10 cellular contexts compared by ENCODE assay signal in the genomic region with DNA sequence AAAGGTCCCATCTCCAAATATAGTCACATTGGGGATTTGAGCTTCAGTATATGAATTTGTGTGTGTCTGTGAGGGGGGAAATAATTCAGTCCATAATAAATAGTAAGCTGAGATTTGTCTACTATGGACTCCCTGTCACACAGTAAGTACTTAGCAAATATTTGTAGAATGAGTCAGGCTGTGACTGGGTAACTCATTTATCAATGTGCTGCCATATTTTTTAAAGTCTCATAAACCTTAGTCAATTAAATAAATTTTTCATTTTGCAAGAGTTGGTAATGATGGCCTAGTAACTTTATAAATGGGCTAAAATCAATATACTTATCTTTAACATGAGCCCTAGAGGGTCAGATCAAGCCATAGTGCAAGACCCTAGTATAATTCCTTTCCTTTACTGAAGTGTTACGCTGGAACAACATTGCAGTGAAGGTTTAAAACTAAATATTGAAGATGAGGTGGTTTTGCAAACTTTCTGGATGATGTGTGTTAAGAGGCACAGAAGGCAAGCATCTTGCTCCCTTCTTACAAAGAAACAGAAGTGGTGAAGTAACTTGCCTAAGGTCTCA.
DNase-seq lines count a peak whose midpoint lies in the region; ATAC-seq and TF ChIP-seq lines count a peak whose summit lies in the region.
"Had no signal": no experiment of that assay in that cellular context is flagged by ENCODE, and none has a peak within 500 bp of the region (broad histone marks: within the 10 kb centered on the region; RNA-seq: fewer than 3 reads in every experiment).

No MANE protein-coding gene starts in this region.

- CTCF ChIA-PET in Calu3 (lab: Charles Lee): no interaction called here

- no peak for ATAC-seq in natural killer cell treated with Interleukin-12 subunit alpha and Interleukin-12 subunit beta and Interleukin-15 and Interleukin-18, amount 100 ng/mL, for 72 hours
- ATAC-seq in GM18858 (IDR thresholded peaks at IDR 0.05; ENCODE audit: unreplicated experiment): no peak
- ATAC-seq: Right ventricle myocardium inferior had no signal

- H3K36me3 Mint-ChIP-seq in Calu3 (ENCODE audit: insufficient read depth, unreplicated experiment): no peaks in the 10 kb centered on the region
- peaks cover 16% of the 10 kb centered on the region for H3K36me3 Mint-ChIP-seq in natural killer cell treated with Interleukin-12 subunit alpha and Interleukin-12 subunit beta and Interleukin-15 and Interleukin-18, amount 100 ng/mL, for 72 hours
- H3K36me3 Mint-ChIP-seq in activated T-helper 2 cell treated with anti-CD3 and anti-CD28 coated beads, Interferon-gamma antibody, Interleukin-2, Interleukin-4, amounts not matched to agents 10 μg/mL and 5 μg/mL and 100 μg/mL, durations not matched to agents 14 hours and 24 hours and 36 hours (ENCODE audit: low read depth): no peaks in the 10 kb centered on the region

- H3K27ac Mint-ChIP-seq in Calu3 (ENCODE audit: unreplicated experiment): peak overlapping the region; percentile 50
- H3K27ac Mint-ChIP-seq in natural killer cell treated with Interleukin-12 subunit alpha and Interleukin-12 subunit beta and Interleukin-15 and Interleukin-18, amount 100 ng/mL, for 72 hours: peak overlapping the region; percentile 87 to 88
- H3K27ac Mint-ChIP-seq in activated T-helper 2 cell treated with anti-CD3 and anti-CD28 coated beads, Interferon-gamma antibody, Interleukin-2, Interleukin-4, amounts not matched to agents 10 μg/mL and 5 μg/mL and 100 μg/mL, durations not matched to agents 14 hours and 24 hours and 36 hours: no peak overlapping the region
- H3K27ac Mint-ChIP-seq: activated T-cell treated with anti-CD3 and anti-CD28 coated beads, Interleukin-2, amount 50 U/mL, for 24 hours had no signal

- DNase-seq in Calu3 (peak; percentile 5), NCI-H460 (ENCODE audit: extremely low read depth, low read depth) (peak; percentile 43), dermis blood vessel endothelial cell (peak; percentile 23), Ammon's horn (ENCODE audit: low spot score) (no peak), NCI-H2107 (lab: John Stamatoyannopoulos, UW) (no peak)
- DNase-seq in natural killer cell treated with Interleukin-12 subunit alpha and Interleukin-12 subunit beta and Interleukin-15 and Interleukin-18, amount 100 ng/mL, for 72 hours (ENCODE audit: low spot score): no peak
- no peak for DNase-seq in activated T-helper 2 cell treated with anti-CD3 and anti-CD28 coated beads, Interferon-gamma antibody, Interleukin-2, Interleukin-4, amounts not matched to agents 10 μg/mL and 5 μg/mL and 100 μg/mL, durations not matched to agents 14 hours and 24 hours and 36 hours (ENCODE audit: low spot score)
- DNase-seq: activated T-cell treated with anti-CD3 and anti-CD28 coated beads, Interleukin-2, amount 50 U/mL, for 24 hours had no signal

- no peaks in the 10 kb centered on the region for H3K27me3 Mint-ChIP-seq in Calu3 (ENCODE audit: unreplicated experiment)
- H3K27me3 Mint-ChIP-seq in natural killer cell treated with Interleukin-12 subunit alpha and Interleukin-12 subunit beta and Interleukin-15 and Interleukin-18, amount 100 ng/mL, for 72 hours: no peaks in the 10 kb centered on the region
- H3K27me3 Mint-ChIP-seq in activated T-helper 2 cell treated with anti-CD3 and anti-CD28 coated beads, Interferon-gamma antibody, Interleukin-2, Interleukin-4, amounts not matched to agents 10 μg/mL and 5 μg/mL and 100 μg/mL, durations not matched to agents 14 hours and 24 hours and 36 hours (ENCODE audit: low read depth): peaks cover 26% of the 10 kb centered on the region
- H3K27me3 Mint-ChIP-seq: activated T-cell treated with anti-CD3 and anti-CD28 coated beads, Interleukin-2, amount 50 U/mL, for 24 hours had no signal

- peaks cover 5% of the 10 kb centered on the region for H3K9me3 Mint-ChIP-seq in Calu3 (ENCODE audit: low read depth, unreplicated experiment)
- H3K9me3 Mint-ChIP-seq in natural killer cell treated with Interleukin-12 subunit alpha and Interleukin-12 subunit beta and Interleukin-15 and Interleukin-18, amount 100 ng/mL, for 72 hours: peaks cover 3% of the 10 kb centered on the region
- H3K9me3 Mint-ChIP-seq in activated T-helper 2 cell treated with anti-CD3 and anti-CD28 coated beads, Interferon-gamma antibody, Interleukin-2, Interleukin-4, amounts not matched to agents 10 μg/mL and 5 μg/mL and 100 μg/mL, durations not matched to agents 14 hours and 24 hours and 36 hours: no peaks in the 10 kb centered on the region
- H3K9me3 Mint-ChIP-seq: activated T-cell treated with anti-CD3 and anti-CD28 coated beads, Interleukin-2, amount 50 U/mL, for 24 hours had no signal

- TF ChIP-seq CTCF in Calu3 (IDR thresholded peaks at IDR 0.05; ENCODE audit: unreplicated experiment): no peak

- intact Hi-C loops in Calu3 (cut with micrococcal nuclease; ENCODE audit: unreplicated experiment): loop anchor here (2.0 kb wide), 1 partner anchor 76 kb away; no protein-coding TSS in a partner anchor
- intact Hi-C loops in activated T-helper 2 cell treated with anti-CD3 and anti-CD28 coated beads, Interferon-gamma antibody, Interleukin-2, Interleukin-4, amounts not matched to agents 10 μg/mL and 5 μg/mL and 100 μg/mL, durations not matched to agents 14 hours and 24 hours and 36 hours (cut with micrococcal nuclease): loop anchor here (5.0 kb wide), 1 partner anchor 47 kb away; no protein-coding TSS in a partner anchor

- no TSS peak for BruUV-seq in Calu3 (replicated peaks; lab: Mats Ljungman, UMichigan)

- H3K4me3 Mint-ChIP-seq in Calu3 (ENCODE audit: low read depth, unreplicated experiment): peak overlapping the region; percentile 17
- H3K4me3 Mint-ChIP-seq in natural killer cell treated with Interleukin-12 subunit alpha and Interleukin-12 subunit beta and Interleukin-15 and Interleukin-18, amount 100 ng/mL, for 72 hours: peak overlapping the region; percentile 67
- no peak overlapping the region for H3K4me3 Mint-ChIP-seq in activated T-helper 2 cell treated with anti-CD3 and anti-CD28 coated beads, Interferon-gamma antibody, Interleukin-2, Interleukin-4, amounts not matched to agents 10 μg/mL and 5 μg/mL and 100 μg/mL, durations not matched to agents 14 hours and 24 hours and 36 hours (ENCODE audit: low read depth)
- H3K4me3 Mint-ChIP-seq: activated T-cell treated with anti-CD3 and anti-CD28 coated beads, Interleukin-2, amount 50 U/mL, for 24 hours had no signal

- H3K4me1 Mint-ChIP-seq in Calu3 (ENCODE audit: low read depth, unreplicated experiment): peaks cover 23% of the 10 kb centered on the region
- peaks cover 32 to 52% of the 10 kb centered on the region in 2 donors for H3K4me1 Mint-ChIP-seq in natural killer cell treated with Interleukin-12 subunit alpha and Interleukin-12 subunit beta and Interleukin-15 and Interleukin-18, amount 100 ng/mL, for 72 hours (ENCODE audit: low read depth in 2 of 2)
- H3K4me1 Mint-ChIP-seq in activated T-helper 2 cell treated with anti-CD3 and anti-CD28 coated beads, Interferon-gamma antibody, Interleukin-2, Interleukin-4, amounts not matched to agents 10 μg/mL and 5 μg/mL and 100 μg/mL, durations not matched to agents 14 hours and 24 hours and 36 hours (ENCODE audit: low read depth): peaks cover 13% of the 10 kb centered on the region

Comparison
In these comparisons a context has a peak if more than half of its experiments do, and no peak if none do; other contexts are left out.
1. DNase-seq: peak in Calu3 (single experiment), NCI-H460 (single experiment) and dermis blood vessel endothelial cell (single experiment); none in natural killer cell treated with Interleukin-12 subunit alpha and Interleukin-12 subunit beta and Interleukin-15 and Interleukin-18, amount 100 ng/mL, for 72 hours (single experiment), Ammon's horn (single experiment), activated T-helper 2 cell treated with anti-CD3 and anti-CD28 coated beads, Interferon-gamma antibody, Interleukin-2, Interleukin-4, amounts not matched to agents 10 μg/mL and 5 μg/mL and 100 μg/mL, durations not matched to agents 14 hours and 24 hours and 36 hours (single experiment) and NCI-H2107 (single experiment).